In genomic region chr4:96037705-96038104, GRCh38 we compare ENCODE assay signal across 34 cellular contexts.
"Had no signal": no experiment of that assay in that cellular context is flagged by ENCODE, and none has a peak within 500 bp of the region (broad histone marks: within the 10 kb centered on the region; RNA-seq: fewer than 3 reads in every experiment).

No MANE protein-coding gene starts in this region.

- H3K9ac ChIP-seq: KMS-11 had no signal

- H3K4me2 ChIP-seq: KMS-11 had no signal

- H3K4me3 ChIP-seq: MG63 had no signal

- H3K27me3 ChIP-seq: MG63 had no signal

- H3K36me3 ChIP-seq: MG63 had no signal

- H3K27ac ChIP-seq: KMS-11 had no signal

- H3K9me3 ChIP-seq: MG63 had no signal

- DNase-seq: Karpas-422, Kasumi-1, KG1, MG63, MM.1S, MV-4-11, NCI-H1048, NCI-H1092, NCI-H1092 treated with DMSO at 0.1 percent for 48 hours, NCI-H1105, NCI-H1105 treated with DMSO at 0.1 percent for 48 hours, NCI-H1417, NCI-H1417 treated with DMSO at 0.1 percent for 48 hours, NCI-H1436, NCI-H1436 treated with DMSO at 0.1 percent for 48 hours, NCI-H146, NCI-H1694, NCI-H1694 treated with DMSO at 0.1 percent for 48 hours, NCI-H187, NCI-H187 treated with DMSO at 0.1 percent for 48 hours, NCI-H1930, NCI-H2029, NCI-H2029 treated with DMSO at 0.1 percent for 48 hours, NCI-H2081, NCI-H2081 treated with DMSO at 0.1 percent for 48 hours, NCI-H2107, NCI-H2171, NCI-H2171 treated with DMSO at 0.1 percent for 48 hours, NCI-H2227 treated with DMSO at 0.1 percent for 48 hours, NCI-H226, NCI-H345, NCI-H446, NCI-H446 treated with DMSO at 0.1 percent for 48 hours had no signal
